ENCODE assay signal across 17 cellular contexts in the genomic region with DNA sequence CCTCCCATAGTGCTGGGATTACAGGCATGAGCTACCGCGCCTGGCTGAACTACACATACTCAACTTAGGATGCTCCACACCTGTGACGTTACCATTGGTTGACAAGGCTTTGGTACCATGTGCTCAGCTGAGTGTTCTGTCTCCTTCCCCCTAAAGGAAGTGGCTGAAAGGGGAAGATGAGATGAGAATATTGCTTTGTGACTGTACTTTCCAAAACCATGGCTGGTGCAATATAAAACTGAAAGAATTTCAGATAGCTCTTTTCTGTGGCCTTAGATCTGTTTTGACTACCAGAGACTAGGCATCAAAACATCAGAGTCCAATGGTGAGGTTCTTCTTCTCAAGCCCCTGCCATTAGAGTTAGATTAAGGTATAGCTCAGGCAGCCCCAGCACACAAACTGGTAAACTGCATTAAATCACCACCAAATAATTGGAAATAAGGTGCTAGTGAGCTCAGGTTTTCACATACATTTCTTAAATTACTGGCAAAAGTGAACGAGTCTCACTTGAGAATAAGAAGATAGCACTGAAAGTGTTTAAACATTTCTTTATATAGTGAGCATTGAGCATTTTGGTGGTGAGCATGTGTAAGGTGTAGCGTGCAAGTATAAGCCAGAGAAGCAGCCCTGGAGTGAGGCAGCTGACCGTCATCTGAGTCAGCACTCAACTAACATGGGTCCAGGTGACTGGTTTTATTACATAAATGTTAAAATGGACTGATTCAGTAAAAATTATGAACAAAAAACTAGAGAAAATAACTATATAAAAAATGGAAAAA.
DNase-seq lines count a peak whose midpoint lies in the region; ATAC-seq, FAIRE-seq and TF ChIP-seq lines count a peak whose summit lies in the region.
"Had no signal": no experiment of that assay in that cellular context is flagged by ENCODE, and none has a peak within 500 bp of the region (broad histone marks: within the 10 kb centered on the region; RNA-seq: fewer than 3 reads in every experiment).

No MANE protein-coding gene starts in this region.

- DNase-seq in glutamatergic neuron (no peak), NCI-H2081 treated with DMSO at 0.1 percent for 48 hours (lab: John Stamatoyannopoulos, UW) (no peak), heart left ventricle (no peak), CD14-positive monocyte (ENCODE audit: low spot score) (no peak)
- DNase-seq: ACHN; activated naive CD4-positive, alpha-beta T cell treated with Interleukin-2 at 50 U/mL for 16 hours; dorsolateral prefrontal cortex; H9; hypothalamus; NCI-H1092; NCI-H2171 treated with DMSO at 0.1 percent for 48 hours; SJCRH30 had no signal

- WGBS in heart left ventricle, 4 donors, result 96 to 99% (median 98%) methylated on average over 6 of the region's 6 CpGs

- peaks cover 0 to 25% (median 8%) of the 10 kb centered on the region in 12 donors for H3K4me1 ChIP-seq in heart left ventricle
- H3K4me1 ChIP-seq: SJCRH30 had no signal

- ATAC-seq in GM18909 (IDR thresholded peaks at IDR 0.05; ENCODE audit: poor library complexity, unreplicated experiment) (peak; percentile 80), GM21825 (IDR thresholded peaks at IDR 0.05; ENCODE audit: unreplicated experiment) (peak; percentile 45), HG03378 (IDR thresholded peaks at IDR 0.05; ENCODE audit: unreplicated experiment) (peak; percentile 58), heart left ventricle (no peak)

- TF ChIP-seq POLR2A in heart left ventricle (IDR thresholded peaks at IDR 0.05), result no peak

- no peaks in the 10 kb centered on the region for H3K9me3 ChIP-seq in heart left ventricle
- H3K9me3 ChIP-seq: SJCRH30 had no signal

- H3K27ac Mint-ChIP-seq in glutamatergic neuron (ENCODE audit: unreplicated experiment) (no peak overlapping the region), CD14-positive monocyte (peak overlapping the region in 2 of 7 donors; percentile 25 to 43)
- H3K27ac Mint-ChIP-seq: H9 had no signal

- H3K9me3 Mint-ChIP-seq in glutamatergic neuron (ENCODE audit: unreplicated experiment) (peaks cover 2% of the 10 kb centered on the region), CD14-positive monocyte (peaks cover 0 to 3% (median 0%) of the 10 kb centered on the region in 7 donors)
- H3K9me3 Mint-ChIP-seq: H9 had no signal

- H3K27me3 ChIP-seq in heart left ventricle, result no peaks in the 10 kb centered on the region
- H3K27me3 ChIP-seq: dorsolateral prefrontal cortex, SJCRH30 had no signal

- TF ChIP-seq CTCF in glutamatergic neuron (IDR thresholded peaks at IDR 0.05; ENCODE audit: partially characterized antibody, unreplicated experiment), result no peak
- no peak for TF ChIP-seq CTCF in heart left ventricle (IDR thresholded peaks at IDR 0.05)
- TF ChIP-seq CTCF in CD14-positive monocyte (IDR thresholded peaks at IDR 0.05), result no peak

- H3K4me1 Mint-ChIP-seq in glutamatergic neuron (ENCODE audit: low read depth, unreplicated experiment) (peaks cover 2% of the 10 kb centered on the region), CD14-positive monocyte (peaks cover 6% of the 10 kb centered on the region)

- no peak overlapping the region for H3K4me3 Mint-ChIP-seq in glutamatergic neuron (ENCODE audit: unreplicated experiment)
- H3K4me3 Mint-ChIP-seq in CD14-positive monocyte, result no peak overlapping the region
- H3K4me3 Mint-ChIP-seq: H9 had no signal

- H3K36me3 ChIP-seq in heart left ventricle, result no peaks in the 10 kb centered on the region
- H3K36me3 ChIP-seq: SJCRH30 had no signal

- H3K27ac ChIP-seq in heart left ventricle, result no peak overlapping the region
- H3K27ac ChIP-seq: dorsolateral prefrontal cortex, SJCRH30, skin epidermis had no signal

- peak; percentile 61 for FAIRE-seq in G401.6 (lab: Jason Lieb, UNC)

- no peaks in the 10 kb centered on the region for H3K27me3 Mint-ChIP-seq in glutamatergic neuron (ENCODE audit: unreplicated experiment)
- H3K27me3 Mint-ChIP-seq in CD14-positive monocyte (ENCODE audit: low read depth in 3 of 3), result peaks cover 0 to under 1% (median 0%) of the 10 kb centered on the region in 3 donors

- H3K36me3 Mint-ChIP-seq in glutamatergic neuron (ENCODE audit: unreplicated experiment) (no peaks in the 10 kb centered on the region), CD14-positive monocyte (peaks cover 3 to 7% of the 10 kb centered on the region in 2 donors)

- intact Hi-C loops in heart left ventricle (cut with DNase I) (no loop called here), CD14-positive monocyte (cut with micrococcal nuclease) (no loop called here)

- no peak overlapping the region for H3K4me3 ChIP-seq in heart left ventricle
- H3K4me3 ChIP-seq: dorsolateral prefrontal cortex, SJCRH30, skin epidermis had no signal

Comparison
In these comparisons a context has a peak if more than half of its experiments do, and no peak if none do; other contexts are left out.
1. ATAC-seq: peak in GM18909 (single experiment), GM21825 (single experiment) and HG03378 (single experiment); none in heart left ventricle (0 of 4).